ENCODE assay signal across 1 cellular context in genomic region chr2:237042101-237042500, GRCh38.
A peak's percentile ranks its signal among the peaks of the same experiment; 100 is the strongest.
TF ChIP-seq lines count a peak whose summit lies in the region.

No MANE protein-coding gene starts in this region.

TF ChIP-seq in H1, 55 proteins besides CTCF, POLR2A, EP300 and RAD21:
- TF ChIP-seq EGR1 (IDR thresholded peaks at IDR 0.05; ENCODE audit: borderline replicate concordance, low read depth, low read length) = peak; percentile 68; the same call in 1 of the 2 replicates
- no peak for TF ChIP-seq GTF2F1 (IDR thresholded peaks at IDR 0.05; ENCODE audit: borderline replicate concordance, low read depth, low read length)
- TF ChIP-seq NANOG (IDR thresholded peaks at IDR 0.05; ENCODE audit: insufficient read depth, low read depth, low read length, poor library complexity, severe bottlenecking) = peak; percentile 58
TF ChIP-seq in H1: peak in this region for 2.
